21 cellular contexts compared by ENCODE assay signal in genomic region chr21:33865996-33866575, GRCh38.
"Had no signal": no experiment of that assay in that cellular context is flagged by ENCODE, and none has a peak within 500 bp of the region (broad histone marks: within the 10 kb centered on the region; RNA-seq: fewer than 3 reads in every experiment).

No MANE protein-coding gene starts in this region.

- H3K9ac ChIP-seq: SK-N-SH had no signal

- H3K27ac ChIP-seq: RWPE1 had no signal

- H3K9me3 ChIP-seq: SK-N-SH had no signal

- ATAC-seq: Panc1 had no signal

- DNase-seq: Karpas-422, KG1, MM.1S, NCI-H1105, NCI-H1417, NCI-H1436 treated with DMSO at 0.1 percent for 48 hours, NCI-H1694, NCI-H187 treated with DMSO at 0.1 percent for 48 hours, NCI-H2029 treated with DMSO at 0.1 percent for 48 hours, NCI-H2107, NCI-H2171 treated with DMSO at 0.1 percent for 48 hours, NCI-H345, NCI-H446 treated with DMSO at 0.1 percent for 48 hours, NCI-H510A treated with DMSO at 0.1 percent for 48 hours, NCI-H526, NCI-H748 treated with DMSO at 0.1 percent for 48 hours, SHP77, SK-N-SH, SW 1271 had no signal
